1 cellular context compared by ENCODE assay signal in the genomic region with DNA sequence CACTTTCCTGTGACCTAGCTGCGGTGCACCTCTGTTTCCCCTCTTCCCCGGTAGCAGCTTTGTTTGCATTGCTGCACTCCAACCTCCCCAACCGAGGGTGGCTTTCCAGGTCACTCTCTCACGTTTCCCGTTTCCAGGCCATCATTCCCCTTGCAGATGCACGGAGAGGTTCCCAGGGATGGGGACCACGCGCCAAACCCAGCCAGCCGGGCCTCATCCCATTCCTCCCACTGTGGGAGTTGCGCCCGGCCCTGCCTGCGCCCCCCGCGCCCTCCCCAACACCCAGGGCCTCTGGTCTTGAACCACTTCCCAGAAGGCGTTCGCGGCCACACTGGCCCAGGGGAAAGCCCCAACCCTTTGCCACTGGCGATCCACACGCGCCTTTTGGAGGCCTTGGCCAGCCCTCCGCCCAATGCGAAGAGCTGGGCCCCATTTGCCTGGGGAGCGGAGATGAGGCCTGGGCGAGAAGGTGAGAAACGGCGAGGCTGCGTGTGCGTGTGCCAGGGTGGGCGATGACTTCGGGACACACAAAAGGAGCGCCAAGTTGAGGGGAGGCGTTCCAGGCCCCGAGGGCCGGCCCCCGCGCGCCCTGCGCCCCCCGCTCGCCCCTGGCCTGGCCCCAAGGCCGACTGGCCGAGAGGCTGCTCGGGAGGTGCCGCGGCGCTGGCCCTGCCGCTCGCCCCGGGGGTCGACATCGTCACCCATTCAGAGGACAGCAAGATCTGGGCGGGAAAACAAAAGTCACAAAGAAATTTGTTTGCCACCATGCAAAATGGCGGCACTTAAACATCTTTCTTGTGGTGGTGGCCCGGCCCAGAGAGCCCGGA.
A peak's percentile ranks its signal among the peaks of the same experiment; 100 is the strongest.
TF ChIP-seq lines count a peak whose summit lies in the region.

No MANE protein-coding gene starts in this region.

TF ChIP-seq in PFSK-1, 5 proteins besides CTCF, POLR2A, EP300 and RAD21:
- TF ChIP-seq REST (IDR thresholded peaks at IDR 0.05; ENCODE audit: insufficient read depth in 1 of 2, low read depth in 2 of 2, low read length in 2 of 2) (no peak), SIN3A (IDR thresholded peaks at IDR 0.05; ENCODE audit: borderline replicate concordance, insufficient read depth, low read length) (0 out of 2 replicates have a peak, but pooled peaks have one; percentile 12)
